11 cellular contexts compared by ENCODE assay signal in the genomic region with DNA sequence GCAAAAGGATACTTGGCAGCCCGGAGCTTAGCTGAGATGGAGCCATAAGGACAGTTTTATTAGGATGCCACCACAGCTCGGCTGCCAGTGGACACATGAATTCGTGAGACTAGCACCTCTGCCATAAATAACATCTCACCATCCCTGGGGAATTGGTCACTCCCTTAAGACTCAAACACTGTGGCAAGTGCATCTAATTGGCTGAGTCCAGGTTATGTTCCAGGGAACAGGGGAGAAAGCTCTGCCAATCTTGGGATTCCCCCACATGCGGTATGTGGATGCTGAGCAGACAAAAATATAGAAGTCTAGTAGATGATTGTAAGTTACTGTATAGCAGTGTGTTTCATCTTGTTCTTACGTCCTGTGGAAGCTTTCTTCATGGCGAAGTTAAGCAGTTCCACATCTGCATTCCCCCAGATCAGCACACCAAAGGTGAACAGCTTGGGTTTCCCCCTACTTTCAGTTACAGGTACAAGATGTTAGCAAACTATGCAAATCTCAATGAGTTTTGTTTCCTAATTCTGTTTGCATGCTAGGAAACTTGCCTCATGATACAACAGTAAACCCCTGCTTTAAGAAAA.
A peak's percentile ranks its signal among the peaks of the same experiment; 100 is the strongest.
DNase-seq lines count a peak whose midpoint lies in the region; ATAC-seq, FAIRE-seq and TF ChIP-seq lines count a peak whose summit lies in the region.
"Had no signal": no experiment of that assay in that cellular context is flagged by ENCODE, and none has a peak within 500 bp of the region (broad histone marks: within the 10 kb centered on the region; RNA-seq: fewer than 3 reads in every experiment).

No MANE protein-coding gene starts in this region.

- FAIRE-seq in frontal cortex (lab: Jason Lieb, UNC) = no peak

- ATAC-seq in GM19395 (IDR thresholded peaks at IDR 0.05; ENCODE audit: unreplicated experiment) = peak; percentile 87
- ATAC-seq in HG03064 (IDR thresholded peaks at IDR 0.05; ENCODE audit: low read depth, unreplicated experiment) = peak; percentile 66

- peak overlapping the region; percentile 12 for H3K27ac ChIP-seq in cingulate gyrus (ENCODE audit: low read depth, low read length)

- DNase-seq in GM13977 (ENCODE audit: low spot score) (peak; percentile 38), frontal cortex (ENCODE audit: low spot score in 2 of 2) (no peak), superior temporal gyrus (ENCODE audit: extremely low spot score) (no peak), cerebellar nuclear complex (lab: John Stamatoyannopoulos, UW) (no peak)
- no peak for DNase-seq in activated effector memory CD4-positive, alpha-beta T cell treated with anti-CD3 and anti-CD28 coated beads, Interleukin-2, amount 50 U/mL, for 16 hours
- DNase-seq: GDM1, NCI-H1694 treated with DMSO at 0.1 percent for 48 hours, posterior cingulate gyrus had no signal

- no peak for TF ChIP-seq CTCF in GM13977 (IDR thresholded peaks at IDR 0.05; ENCODE audit: extremely low read depth, insufficient read depth, missing control alignments)

- in situ Hi-C loops in GM13977 (cut with MboI; ENCODE audit: low pct_unique_long_range_greater_than_20kb, low sequenced_read_pairs, unreplicated experiment) = no loop called here
